ENCODE assay signal across 1 cellular context in the genomic region with DNA sequence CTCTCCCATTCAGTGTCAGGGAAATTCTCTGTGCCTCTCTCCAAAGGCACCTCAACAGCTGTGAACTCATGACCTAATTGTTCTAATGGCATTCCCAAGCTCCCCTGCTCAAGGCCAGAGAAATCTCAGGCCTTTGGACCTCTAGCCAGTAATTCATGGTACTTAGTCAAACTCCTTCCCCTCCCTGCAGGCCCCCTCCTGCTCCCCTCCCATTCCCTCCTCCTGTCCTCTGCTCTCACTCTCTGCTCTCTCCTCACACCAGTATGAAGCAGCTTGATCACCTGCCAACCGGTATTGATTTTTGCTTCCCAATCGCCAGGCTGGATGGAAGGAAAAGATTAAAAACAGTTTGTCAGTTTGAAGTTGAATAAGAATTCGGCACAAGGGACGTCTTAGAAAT.
TF ChIP-seq lines count a peak whose summit lies in the region.

No MANE protein-coding gene starts in this region.

TF ChIP-seq in GM23338, 12 proteins besides CTCF, POLR2A, EP300 and RAD21 (continued from another document):
- TF ChIP-seq, protein P1, sequence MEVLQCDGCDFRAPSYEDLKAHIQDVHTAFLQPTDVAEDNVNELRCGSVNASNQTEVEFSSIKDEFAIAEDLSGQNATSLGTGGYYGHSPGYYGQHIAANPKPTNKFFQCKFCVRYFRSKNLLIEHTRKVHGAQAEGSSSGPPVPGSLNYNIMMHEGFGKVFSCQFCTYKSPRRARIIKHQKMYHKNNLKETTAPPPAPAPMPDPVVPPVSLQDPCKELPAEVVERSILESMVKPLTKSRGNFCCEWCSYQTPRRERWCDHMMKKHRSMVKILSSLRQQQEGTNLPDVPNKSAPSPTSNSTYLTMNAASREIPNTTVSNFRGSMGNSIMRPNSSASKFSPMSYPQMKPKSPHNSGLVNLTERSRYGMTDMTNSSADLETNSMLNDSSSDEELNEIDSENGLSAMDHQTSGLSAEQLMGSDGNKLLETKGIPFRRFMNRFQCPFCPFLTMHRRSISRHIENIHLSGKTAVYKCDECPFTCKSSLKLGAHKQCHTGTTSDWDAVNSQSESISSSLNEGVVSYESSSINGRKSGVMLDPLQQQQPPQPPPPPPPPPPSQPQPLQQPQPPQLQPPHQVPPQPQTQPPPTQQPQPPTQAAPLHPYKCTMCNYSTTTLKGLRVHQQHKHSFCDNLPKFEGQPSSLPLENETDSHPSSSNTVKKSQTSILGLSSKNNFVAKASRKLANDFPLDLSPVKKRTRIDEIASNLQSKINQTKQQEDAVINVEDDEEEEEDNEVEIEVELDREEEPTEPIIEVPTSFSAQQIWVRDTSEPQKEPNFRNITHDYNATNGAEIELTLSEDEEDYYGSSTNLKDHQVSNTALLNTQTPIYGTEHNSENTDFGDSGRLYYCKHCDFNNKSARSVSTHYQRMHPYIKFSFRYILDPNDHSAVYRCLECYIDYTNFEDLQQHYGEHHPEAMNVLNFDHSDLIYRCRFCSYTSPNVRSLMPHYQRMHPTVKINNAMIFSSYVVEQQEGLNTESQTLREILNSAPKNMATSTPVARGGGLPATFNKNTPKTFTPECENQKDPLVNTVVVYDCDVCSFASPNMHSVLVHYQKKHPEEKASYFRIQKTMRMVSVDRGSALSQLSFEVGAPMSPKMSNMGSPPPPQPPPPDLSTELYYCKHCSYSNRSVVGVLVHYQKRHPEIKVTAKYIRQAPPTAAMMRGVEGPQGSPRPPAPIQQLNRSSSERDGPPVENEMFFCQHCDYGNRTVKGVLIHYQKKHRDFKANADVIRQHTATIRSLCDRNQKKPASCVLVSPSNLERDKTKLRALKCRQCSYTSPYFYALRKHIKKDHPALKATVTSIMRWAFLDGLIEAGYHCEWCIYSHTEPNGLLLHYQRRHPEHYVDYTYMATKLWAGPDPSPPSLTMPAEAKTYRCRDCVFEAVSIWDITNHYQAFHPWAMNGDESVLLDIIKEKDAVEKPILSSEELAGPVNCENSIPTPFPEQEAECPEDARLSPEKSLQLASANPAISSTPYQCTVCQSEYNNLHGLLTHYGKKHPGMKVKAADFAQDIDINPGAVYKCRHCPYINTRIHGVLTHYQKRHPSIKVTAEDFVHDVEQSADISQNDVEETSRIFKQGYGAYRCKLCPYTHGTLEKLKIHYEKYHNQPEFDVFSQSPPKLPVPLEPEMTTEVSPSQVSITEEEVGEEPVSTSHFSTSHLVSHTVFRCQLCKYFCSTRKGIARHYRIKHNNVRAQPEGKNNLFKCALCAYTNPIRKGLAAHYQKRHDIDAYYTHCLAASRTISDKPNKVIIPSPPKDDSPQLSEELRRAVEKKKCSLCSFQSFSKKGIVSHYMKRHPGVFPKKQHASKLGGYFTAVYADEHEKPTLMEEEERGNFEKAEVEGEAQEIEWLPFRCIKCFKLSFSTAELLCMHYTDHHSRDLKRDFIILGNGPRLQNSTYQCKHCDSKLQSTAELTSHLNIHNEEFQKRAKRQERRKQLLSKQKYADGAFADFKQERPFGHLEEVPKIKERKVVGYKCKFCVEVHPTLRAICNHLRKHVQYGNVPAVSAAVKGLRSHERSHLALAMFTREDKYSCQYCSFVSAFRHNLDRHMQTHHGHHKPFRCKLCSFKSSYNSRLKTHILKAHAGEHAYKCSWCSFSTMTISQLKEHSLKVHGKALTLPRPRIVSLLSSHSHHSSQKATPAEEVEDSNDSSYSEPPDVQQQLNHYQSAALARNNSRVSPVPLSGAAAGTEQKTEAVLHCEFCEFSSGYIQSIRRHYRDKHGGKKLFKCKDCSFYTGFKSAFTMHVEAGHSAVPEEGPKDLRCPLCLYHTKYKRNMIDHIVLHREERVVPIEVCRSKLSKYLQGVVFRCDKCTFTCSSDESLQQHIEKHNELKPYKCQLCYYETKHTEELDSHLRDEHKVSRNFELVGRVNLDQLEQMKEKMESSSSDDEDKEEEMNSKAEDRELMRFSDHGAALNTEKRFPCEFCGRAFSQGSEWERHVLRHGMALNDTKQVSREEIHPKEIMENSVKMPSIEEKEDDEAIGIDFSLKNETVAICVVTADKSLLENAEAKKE (CRISPR knock-in tag; IDR thresholded peaks at IDR 0.05), result no peak
- TF ChIP-seq CREB1 (CRISPR knock-in tag; IDR thresholded peaks at IDR 0.05; ENCODE audit: low read depth), result no peak
